ENCODE assay signal across 1 cellular context in the genomic region with DNA sequence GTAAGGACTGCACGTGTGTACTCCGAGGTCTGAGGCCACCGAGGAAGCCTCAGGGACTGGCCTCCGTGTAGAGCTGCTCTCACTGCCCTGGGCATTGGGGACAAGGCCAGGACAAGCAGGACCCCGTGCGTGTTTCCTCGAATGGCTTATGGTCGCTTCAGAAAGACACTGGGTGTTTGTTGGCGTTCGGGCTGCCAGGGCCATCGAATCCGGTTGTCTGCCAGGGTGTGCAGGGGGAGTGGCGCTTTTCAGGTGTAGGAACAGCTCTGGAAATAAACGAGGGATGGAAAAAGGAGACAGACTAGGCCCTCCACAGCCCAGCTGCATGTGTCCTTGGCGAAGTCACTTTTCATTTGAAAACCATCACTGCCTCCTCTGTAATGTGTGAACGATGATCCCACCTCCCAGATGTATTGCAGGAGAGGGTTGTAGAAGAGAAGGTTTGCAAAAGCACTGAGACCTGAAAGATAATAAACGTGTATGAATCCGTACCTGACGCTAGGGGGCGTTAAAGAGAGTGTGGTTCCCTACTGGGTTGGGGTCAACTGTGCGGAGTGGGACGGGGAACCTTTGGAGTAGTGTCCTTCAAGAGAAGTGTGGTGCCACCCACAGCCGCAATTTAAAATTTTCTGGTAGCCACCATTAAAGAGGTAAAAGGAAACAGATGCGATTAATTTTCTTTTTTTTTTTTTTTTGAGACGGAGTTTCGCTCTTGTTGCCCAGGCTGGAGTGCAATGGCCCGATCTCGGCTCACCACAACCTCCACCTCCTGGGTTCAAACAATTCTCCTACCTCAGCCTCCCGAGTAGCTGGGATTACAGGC.
A peak's percentile ranks its signal among the peaks of the same experiment; 100 is the strongest.
TF ChIP-seq lines count a peak whose summit lies in the region.

No MANE protein-coding gene starts in this region.

TF ChIP-seq in GM12878, 131 proteins besides CTCF, POLR2A, EP300 and RAD21:
- TF ChIP-seq EED (IDR thresholded peaks at IDR 0.05; ENCODE audit: low read depth) (no peak), CREM (IDR thresholded peaks at IDR 0.05; ENCODE audit: low read depth) (peak; percentile 57; the same call in 1 of the 2 replicates), IRF4 (IDR thresholded peaks at IDR 0.05; ENCODE audit: low read depth, low read length) (peak; percentile 50; the same call in 1 of the 2 replicates), TARDBP (IDR thresholded peaks at IDR 0.05; ENCODE audit: borderline replicate concordance) (no peak), GATAD2B (conservative IDR thresholded peaks at IDR 0.05; ENCODE audit: low read depth) (no peak), RUNX3 (IDR thresholded peaks at IDR 0.05; ENCODE audit: low read length) (peak; percentile 70), CBX5 (IDR thresholded peaks at IDR 0.05; ENCODE audit: low read depth) (no peak), ZNF24 (IDR thresholded peaks at IDR 0.05) (no peak), NBN (IDR thresholded peaks at IDR 0.05) (peak; percentile 59; the same call in 1 of the 2 replicates), SMARCA5 (IDR thresholded peaks at IDR 0.05) (peak; percentile 50; the same call in 1 of the 2 replicates)
- TF ChIP-seq, protein P1, sequence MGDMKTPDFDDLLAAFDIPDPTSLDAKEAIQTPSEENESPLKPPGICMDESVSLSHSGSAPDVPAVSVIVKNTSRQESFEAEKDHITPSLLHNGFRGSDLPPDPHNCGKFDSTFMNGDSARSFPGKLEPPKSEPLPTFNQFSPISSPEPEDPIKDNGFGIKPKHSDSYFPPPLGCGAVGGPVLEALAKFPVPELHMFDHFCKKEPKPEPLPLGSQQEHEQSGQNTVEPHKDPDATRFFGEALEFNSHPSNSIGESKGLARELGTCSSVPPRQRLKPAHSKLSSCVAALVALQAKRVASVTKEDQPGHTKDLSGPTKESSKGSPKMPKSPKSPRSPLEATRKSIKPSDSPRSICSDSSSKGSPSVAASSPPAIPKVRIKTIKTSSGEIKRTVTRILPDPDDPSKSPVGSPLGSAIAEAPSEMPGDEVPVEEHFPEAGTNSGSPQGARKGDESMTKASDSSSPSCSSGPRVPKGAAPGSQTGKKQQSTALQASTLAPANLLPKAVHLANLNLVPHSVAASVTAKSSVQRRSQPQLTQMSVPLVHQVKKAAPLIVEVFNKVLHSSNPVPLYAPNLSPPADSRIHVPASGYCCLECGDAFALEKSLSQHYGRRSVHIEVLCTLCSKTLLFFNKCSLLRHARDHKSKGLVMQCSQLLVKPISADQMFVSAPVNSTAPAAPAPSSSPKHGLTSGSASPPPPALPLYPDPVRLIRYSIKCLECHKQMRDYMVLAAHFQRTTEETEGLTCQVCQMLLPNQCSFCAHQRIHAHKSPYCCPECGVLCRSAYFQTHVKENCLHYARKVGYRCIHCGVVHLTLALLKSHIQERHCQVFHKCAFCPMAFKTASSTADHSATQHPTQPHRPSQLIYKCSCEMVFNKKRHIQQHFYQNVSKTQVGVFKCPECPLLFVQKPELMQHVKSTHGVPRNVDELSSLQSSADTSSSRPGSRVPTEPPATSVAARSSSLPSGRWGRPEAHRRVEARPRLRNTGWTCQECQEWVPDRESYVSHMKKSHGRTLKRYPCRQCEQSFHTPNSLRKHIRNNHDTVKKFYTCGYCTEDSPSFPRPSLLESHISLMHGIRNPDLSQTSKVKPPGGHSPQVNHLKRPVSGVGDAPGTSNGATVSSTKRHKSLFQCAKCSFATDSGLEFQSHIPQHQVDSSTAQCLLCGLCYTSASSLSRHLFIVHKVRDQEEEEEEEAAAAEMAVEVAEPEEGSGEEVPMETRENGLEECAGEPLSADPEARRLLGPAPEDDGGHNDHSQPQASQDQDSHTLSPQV (IDR thresholded peaks at IDR 0.05): no peak
- TF ChIP-seq, protein P2, sequence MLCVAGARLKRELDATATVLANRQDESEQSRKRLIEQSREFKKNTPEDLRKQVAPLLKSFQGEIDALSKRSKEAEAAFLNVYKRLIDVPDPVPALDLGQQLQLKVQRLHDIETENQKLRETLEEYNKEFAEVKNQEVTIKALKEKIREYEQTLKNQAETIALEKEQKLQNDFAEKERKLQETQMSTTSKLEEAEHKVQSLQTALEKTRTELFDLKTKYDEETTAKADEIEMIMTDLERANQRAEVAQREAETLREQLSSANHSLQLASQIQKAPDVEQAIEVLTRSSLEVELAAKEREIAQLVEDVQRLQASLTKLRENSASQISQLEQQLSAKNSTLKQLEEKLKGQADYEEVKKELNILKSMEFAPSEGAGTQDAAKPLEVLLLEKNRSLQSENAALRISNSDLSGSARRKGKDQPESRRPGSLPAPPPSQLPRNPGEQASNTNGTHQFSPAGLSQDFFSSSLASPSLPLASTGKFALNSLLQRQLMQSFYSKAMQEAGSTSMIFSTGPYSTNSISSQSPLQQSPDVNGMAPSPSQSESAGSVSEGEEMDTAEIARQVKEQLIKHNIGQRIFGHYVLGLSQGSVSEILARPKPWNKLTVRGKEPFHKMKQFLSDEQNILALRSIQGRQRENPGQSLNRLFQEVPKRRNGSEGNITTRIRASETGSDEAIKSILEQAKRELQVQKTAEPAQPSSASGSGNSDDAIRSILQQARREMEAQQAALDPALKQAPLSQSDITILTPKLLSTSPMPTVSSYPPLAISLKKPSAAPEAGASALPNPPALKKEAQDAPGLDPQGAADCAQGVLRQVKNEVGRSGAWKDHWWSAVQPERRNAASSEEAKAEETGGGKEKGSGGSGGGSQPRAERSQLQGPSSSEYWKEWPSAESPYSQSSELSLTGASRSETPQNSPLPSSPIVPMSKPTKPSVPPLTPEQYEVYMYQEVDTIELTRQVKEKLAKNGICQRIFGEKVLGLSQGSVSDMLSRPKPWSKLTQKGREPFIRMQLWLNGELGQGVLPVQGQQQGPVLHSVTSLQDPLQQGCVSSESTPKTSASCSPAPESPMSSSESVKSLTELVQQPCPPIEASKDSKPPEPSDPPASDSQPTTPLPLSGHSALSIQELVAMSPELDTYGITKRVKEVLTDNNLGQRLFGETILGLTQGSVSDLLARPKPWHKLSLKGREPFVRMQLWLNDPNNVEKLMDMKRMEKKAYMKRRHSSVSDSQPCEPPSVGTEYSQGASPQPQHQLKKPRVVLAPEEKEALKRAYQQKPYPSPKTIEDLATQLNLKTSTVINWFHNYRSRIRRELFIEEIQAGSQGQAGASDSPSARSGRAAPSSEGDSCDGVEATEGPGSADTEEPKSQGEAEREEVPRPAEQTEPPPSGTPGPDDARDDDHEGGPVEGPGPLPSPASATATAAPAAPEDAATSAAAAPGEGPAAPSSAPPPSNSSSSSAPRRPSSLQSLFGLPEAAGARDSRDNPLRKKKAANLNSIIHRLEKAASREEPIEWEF (IDR thresholded peaks at IDR 0.05; ENCODE audit: insufficient replicate concordance, low read depth, low read length): no peak
- TF ChIP-seq, protein P3, sequence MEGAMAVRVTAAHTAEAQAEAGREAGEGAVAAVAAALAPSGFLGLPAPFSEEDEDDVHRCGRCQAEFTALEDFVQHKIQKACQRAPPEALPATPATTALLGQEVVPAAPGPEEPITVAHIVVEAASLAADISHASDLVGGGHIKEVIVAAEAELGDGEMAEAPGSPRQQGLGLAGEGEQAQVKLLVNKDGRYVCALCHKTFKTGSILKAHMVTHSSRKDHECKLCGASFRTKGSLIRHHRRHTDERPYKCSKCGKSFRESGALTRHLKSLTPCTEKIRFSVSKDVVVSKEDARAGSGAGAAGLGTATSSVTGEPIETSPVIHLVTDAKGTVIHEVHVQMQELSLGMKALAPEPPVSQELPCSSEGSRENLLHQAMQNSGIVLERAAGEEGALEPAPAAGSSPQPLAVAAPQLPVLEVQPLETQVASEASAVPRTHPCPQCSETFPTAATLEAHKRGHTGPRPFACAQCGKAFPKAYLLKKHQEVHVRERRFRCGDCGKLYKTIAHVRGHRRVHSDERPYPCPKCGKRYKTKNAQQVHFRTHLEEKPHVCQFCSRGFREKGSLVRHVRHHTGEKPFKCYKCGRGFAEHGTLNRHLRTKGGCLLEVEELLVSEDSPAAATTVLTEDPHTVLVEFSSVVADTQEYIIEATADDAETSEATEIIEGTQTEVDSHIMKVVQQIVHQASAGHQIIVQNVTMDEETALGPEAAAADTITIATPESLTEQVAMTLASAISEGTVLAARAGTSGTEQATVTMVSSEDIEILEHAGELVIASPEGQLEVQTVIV (IDR thresholded peaks at IDR 0.05; ENCODE audit: borderline replicate concordance, partially characterized antibody): no peak
